Comparison of ENCODE assay signal across 20 cellular contexts in genomic region chr3:187352581-187353575, GRCh38. TPM values are rescaled to one million over a fixed set of nuclear protein-coding genes. Genes with fewer than 3 reads are reported as not detected.
DNase-seq lines count a peak whose midpoint lies in the region; FAIRE-seq and TF ChIP-seq lines count a peak whose summit lies in the region.
"Had no signal": no experiment of that assay in that cellular context is flagged by ENCODE, and none has a peak within 500 bp of the region (broad histone marks: within the 10 kb centered on the region; RNA-seq: fewer than 3 reads in every experiment).

No MANE protein-coding gene starts in this region.

- 48 to 54% (median 49%) methylated on average over 13 of the region's 13 CpGs for WGBS in small intestine, 3 donors
- WGBS in esophagus muscularis mucosa = 76% methylated on average over 13 of the region's 13 CpGs

- intact Hi-C loops in esophagus muscularis mucosa (cut with DNase I) = no loop called here

- no peak for TF ChIP-seq POLR2A in esophagus muscularis mucosa (IDR thresholded peaks at IDR 0.05; ENCODE audit: low read depth)

- no peak overlapping the region for H3K27ac ChIP-seq in small intestine (ENCODE audit: low read depth in 1 of 2, low read length in 1 of 2)
- no peak overlapping the region for H3K27ac ChIP-seq in esophagus muscularis mucosa (replicated peaks in 1 of 4)
- H3K27ac ChIP-seq: BLaER1 treated with 17β-estradiol and CSF1 and Interleukin-3, amounts not matched to agents 10 nM and 100 nM; esophagus squamous epithelium; suprapubic skin had no signal

- no peaks in the 10 kb centered on the region for H3K27me3 ChIP-seq in small intestine (ENCODE audit: control insufficient read depth in 2 of 2, insufficient read depth in 2 of 2, low read length in 2 of 2)
- peaks cover 0 to 4% (median 0%) of the 10 kb centered on the region in 4 donors for H3K27me3 ChIP-seq in esophagus muscularis mucosa
- H3K27me3 ChIP-seq: BLaER1 treated with 17β-estradiol and CSF1 and Interleukin-3, amounts not matched to agents 10 nM and 100 nM; suprapubic skin had no signal

- H3K9me3 ChIP-seq in small intestine (ENCODE audit: control insufficient read depth, low read depth) (no peaks in the 10 kb centered on the region), esophagus muscularis mucosa (no peaks in the 10 kb centered on the region)
- H3K9me3 ChIP-seq: BLaER1 treated with 17β-estradiol and CSF1 and Interleukin-3, amounts not matched to agents 10 nM and 100 nM; esophagus squamous epithelium; suprapubic skin had no signal

- TF ChIP-seq CTCF in GM10266 (IDR thresholded peaks at IDR 0.05; ENCODE audit: control insufficient read depth, insufficient read depth, low read depth, missing control alignments) (no peak), esophagus muscularis mucosa (IDR thresholded peaks at IDR 0.05) (no peak)

- H3K36me3 ChIP-seq in small intestine (ENCODE audit: control insufficient read depth in 2 of 2, insufficient read depth in 2 of 2, low read length in 2 of 2) (no peaks in the 10 kb centered on the region), esophagus muscularis mucosa (no peaks in the 10 kb centered on the region)
- H3K36me3 ChIP-seq: BLaER1 treated with 17β-estradiol and CSF1 and Interleukin-3, amounts not matched to agents 10 nM and 100 nM; esophagus squamous epithelium; suprapubic skin had no signal

- no peak for TF ChIP-seq EP300 in esophagus muscularis mucosa (IDR thresholded peaks at IDR 0.05)

- FAIRE-seq in small intestine (lab: Jason Lieb, UNC) = no peak

- H3K4me3 ChIP-seq in small intestine (ENCODE audit: low read depth in 1 of 2, low read length in 2 of 2) (no peak overlapping the region), esophagus muscularis mucosa (no peak overlapping the region)
- H3K4me3 ChIP-seq: BLaER1 treated with 17β-estradiol and CSF1 and Interleukin-3, amounts not matched to agents 10 nM and 100 nM; esophagus squamous epithelium; suprapubic skin had no signal

- DNase-seq in H4 (ENCODE audit: low spot score) = peak; percentile 33
- DNase-seq in T1000 (lab: John Stamatoyannopoulos, UW) = peak; percentile 17
- DNase-seq in islet precursor cell = peak; percentile 97
- peak; percentile 87 for DNase-seq in small intestine
- no peak for DNase-seq in GM10266 (ENCODE audit: extremely low spot score)
- no peak for DNase-seq in esophagus muscularis mucosa (ENCODE audit: extremely low spot score)
- no peak for DNase-seq in DMS79 treated with DMSO at 0.1 percent for 48 hours (lab: John Stamatoyannopoulos, UW)
- no peak for DNase-seq in activated CD8-positive, alpha-beta memory T cell treated with anti-CD3 and anti-CD28 coated beads, Interleukin-2, amount 50 U/mL, for 48 hours
- DNase-seq: activated naive CD8-positive, alpha-beta T cell treated with anti-CD3 and anti-CD28 coated beads for 36 hours; esophagus squamous epithelium; KBM-7; NCI-H1105; NCI-H2081 treated with DMSO at 0.1 percent for 48 hours; NCI-H524 treated with DMSO at 0.1 percent for 48 hours; posterior cingulate gyrus; SHP77 treated with DMSO at 0.1 percent for 48 hours; stimulated activated CD8-positive, alpha-beta memory T cell treated with anti-CD3 and anti-CD28 coated beads, Interleukin-4, amount 100 ng/mL, for 48 hours; T-helper 1 cell had no signal

- H3K4me1 ChIP-seq in small intestine (ENCODE audit: control insufficient read depth in 2 of 2, insufficient read depth in 1 of 2, low read depth in 1 of 2, low read length in 1 of 2) (no peaks in the 10 kb centered on the region), esophagus muscularis mucosa (no peaks in the 10 kb centered on the region)
- H3K4me1 ChIP-seq: BLaER1 treated with 17β-estradiol and CSF1 and Interleukin-3, amounts not matched to agents 10 nM and 100 nM; suprapubic skin had no signal

RNA-seq across cellular contexts. Expression of gene RTP4, which starts 15.3 kb away (rescaled TPM):
- 16.6 and 18.7 TPM in 2 replicates for total RNA-seq in H4 (2014; rRNA removed; shearing (Covaris generic))
- 10 to 100 TPM in 2 of 3 donors, 1 to 10 TPM in 1; 7.6 to 14.8 (median 11.2) TPM for polyA plus RNA-seq in small intestine
- 1 to 10 TPM in 1 of 4 donors, under 1 TPM in 3; 0.50 to 1.3 (median 0.77) TPM for total RNA-seq in esophagus muscularis mucosa

Comparison
In these comparisons a context has a peak if more than half of its experiments do, and no peak if none do; other contexts are left out.
1. DNase-seq: peak in H4 (single experiment), T1000 (single experiment), islet precursor cell (single experiment) and small intestine (single experiment); none in GM10266 (single experiment), esophagus muscularis mucosa (single experiment), DMS79 treated with DMSO at 0.1 percent for 48 hours (single experiment) and activated CD8-positive, alpha-beta memory T cell treated with anti-CD3 and anti-CD28 coated beads, Interleukin-2, amount 50 U/mL, for 48 hours (single experiment).